In genomic region chr11:128688896-128689546, GRCh38 we compare ENCODE assay signal across 1 cellular context.
TF ChIP-seq lines count a peak whose summit lies in the region.

No MANE protein-coding gene starts in this region.

TF ChIP-seq in WTC11, 78 proteins besides CTCF, POLR2A, EP300 and RAD21 (continued from another document):
- TF ChIP-seq AFF4 (CRISPR knock-in tag; IDR thresholded peaks at IDR 0.05; ENCODE audit: borderline replicate concordance), result no peak
- no peak for TF ChIP-seq CBFB (CRISPR knock-in tag; IDR thresholded peaks at IDR 0.05; ENCODE audit: low read depth)
